ENCODE assay signal across 8 cellular contexts in genomic region chr2:17470855-17471641, GRCh38. TPM values are rescaled to one million over a fixed set of nuclear protein-coding genes. Genes with fewer than 3 reads are reported as not detected.
A peak's percentile ranks its signal among the peaks of the same experiment; 100 is the strongest.
DNase-seq lines count a peak whose midpoint lies in the region; ATAC-seq, FAIRE-seq and TF ChIP-seq lines count a peak whose summit lies in the region.

No MANE protein-coding gene starts in this region.

- intact Hi-C loops in sciatic nerve (cut with DNase I), result no loop called here

- H3K4me2 ChIP-seq in SK-N-SH, result no peak overlapping the region

- no peak overlapping the region for H2AFZ ChIP-seq in SK-N-SH (ENCODE audit: low read depth)

- no peaks in the 10 kb centered on the region for H3K27me3 ChIP-seq in SK-N-SH (ENCODE audit: insufficient read depth)

- no peak overlapping the region for H3K4me3 ChIP-seq in SK-N-SH (ENCODE audit: low read depth in 2 of 2, low read length in 1 of 2)

- CTCF ChIA-PET in SK-N-SH (lab: Yijun Ruan, JAX), result interaction anchor here (0.7 to 2.9 kb wide), 11 partner anchors 9 to 300 kb away, joined by 3 to 8 read pairs (median 4); no protein-coding TSS in a partner anchor

- TF ChIP-seq CTCF in C4-2B (conservative IDR thresholded peaks at IDR 0.05) (peak; percentile 74), SK-N-SH (IDR thresholded peaks at IDR 0.05) (peak; percentile 58)

- POLR2A ChIA-PET in SK-N-SH (lab: Yijun Ruan, JAX), result no interaction called here

- no peaks in the 10 kb centered on the region for H3K36me3 ChIP-seq in SK-N-SH (replicated peaks in 1 of 2; ENCODE audit: control insufficient read depth in 1 of 2, insufficient read depth in 2 of 2, low read length in 1 of 2)

- peaks cover 13% of the 10 kb centered on the region; the same call in 1 of the 2 replicates for H3K9me3 ChIP-seq in SK-N-SH

- no peak for TF ChIP-seq EP300 in SK-N-SH (IDR thresholded peaks at IDR 0.05; ENCODE audit: borderline replicate concordance in 1 of 2, low read depth in 1 of 2, low read length in 1 of 2)

- no peaks in the 10 kb centered on the region for H3K4me1 ChIP-seq in SK-N-SH (ENCODE audit: control insufficient read depth in 1 of 2, insufficient read depth in 2 of 2, low read depth in 1 of 2, low read length in 1 of 2)

- no peak overlapping the region for H3K9ac ChIP-seq in SK-N-SH

- TF ChIP-seq POLR2A in GM12891 (IDR thresholded peaks at IDR 0.05; ENCODE audit: low read depth, low read length), result no peak

- no peak for FAIRE-seq in GM12891 (lab: Jason Lieb, UNC)

- ATAC-seq in HG03439 (IDR thresholded peaks at IDR 0.05; ENCODE audit: unreplicated experiment) (peak; percentile 66), sciatic nerve (no peak), GM18868 (IDR thresholded peaks at IDR 0.05; ENCODE audit: unreplicated experiment) (no peak)

- no peaks in the 10 kb centered on the region for H4K20me1 ChIP-seq in SK-N-SH (ENCODE audit: insufficient read depth)

- no peaks in the 10 kb centered on the region for H3F3A ChIP-seq in SK-N-SH (replicated peaks; ENCODE audit: insufficient read depth)

- H3K27ac ChIP-seq in C4-2B (no peak overlapping the region), SK-N-SH (ENCODE audit: low read depth in 2 of 2, low read length in 1 of 2) (no peak overlapping the region)

- H3K79me2 ChIP-seq in SK-N-SH (ENCODE audit: insufficient read depth), result no peaks in the 10 kb centered on the region

- no peaks in the 10 kb centered on the region for H3K9me2 ChIP-seq in SK-N-SH

- peak; percentile 58 for TF ChIP-seq RAD21 in SK-N-SH (IDR thresholded peaks at IDR 0.05; ENCODE audit: low read length)

- WGBS in SK-N-SH (ENCODE audit: low lambda C conversion rate), result 32% methylated on average over 6 of the region's 6 CpGs

- peak; percentile 5 for DNase-seq in SK-N-SH
- peak; percentile 56 for DNase-seq in iPS DF 4.7 (ENCODE audit: extremely low read depth, low spot score)
- no peak for DNase-seq in sciatic nerve (ENCODE audit: low spot score)
- DNase-seq in NCI-H187 treated with DMSO at 0.1 percent for 48 hours (lab: John Stamatoyannopoulos, UW), result no peak
- DNase-seq in GM12891 (ENCODE audit: insufficient read length, low spot score), result no peak

TF ChIP-seq in SK-N-SH, 30 proteins besides CTCF, POLR2A, EP300 and RAD21 (continues in another document):
- TF ChIP-seq GATA2 (CRISPR knock-in tag; IDR thresholded peaks at IDR 0.05), result no peak
- TF ChIP-seq RXRA (IDR thresholded peaks at IDR 0.05; ENCODE audit: borderline replicate concordance, low read depth), result no peak
- no peak for TF ChIP-seq EZH2phosphoT487 (IDR thresholded peaks at IDR 0.05; ENCODE audit: borderline replicate concordance, low read depth)
- no peak for TF ChIP-seq RCOR1 (IDR thresholded peaks at IDR 0.05; ENCODE audit: low read length)
- TF ChIP-seq NFIC (IDR thresholded peaks at IDR 0.05; ENCODE audit: borderline replicate concordance), result no peak
- TF ChIP-seq USF1 (IDR thresholded peaks at IDR 0.05; ENCODE audit: borderline replicate concordance, low read depth), result no peak
- TF ChIP-seq ZBTB33 (IDR thresholded peaks at IDR 0.05; ENCODE audit: borderline replicate concordance, low read depth), result no peak

TF ChIP-seq in GM12891, 5 proteins besides CTCF, POLR2A, EP300 and RAD21:
- TF ChIP-seq POLR2AphosphoS5 (IDR thresholded peaks at IDR 0.05; ENCODE audit: low read depth, low read length), result no peak
- TF ChIP-seq PAX5 (IDR thresholded peaks at IDR 0.05; ENCODE audit: insufficient read depth, low read length, severe bottlenecking), result no peak
- TF ChIP-seq TAF1 (IDR thresholded peaks at IDR 0.05; ENCODE audit: low read depth, low read length), result no peak
- TF ChIP-seq POU2F2 (IDR thresholded peaks at IDR 0.05; ENCODE audit: low read depth, low read length), result no peak
- TF ChIP-seq SPI1 (IDR thresholded peaks at IDR 0.05; ENCODE audit: low read depth, low read length), result no peak
TF ChIP-seq in GM12891: peak in this region for 0.

RNA-seq across cellular contexts. Expression of gene RAD51AP2, which starts 47.2 kb away (rescaled TPM):
- polyA plus RNA-seq in SK-N-SH (2012; rRNA removed), result 0.02 TPM in 1 of 2 replicates, not detected in the other
- polyA plus RNA-seq in SK-N-SH (2012; cell fraction: cytosol; rRNA removed), result under 0.01 TPM in 1 of 2 replicates, not detected in the other
- polyA plus RNA-seq in SK-N-SH (2012; cell fraction: nucleus; rRNA removed), result 0.02 TPM in 2 replicates
- not detected for total RNA-seq in sciatic nerve
- polyA plus RNA-seq in GM12891 (2012; ENCODE audit: low read depth, missing spikeins), result 0.04 TPM

Comparison
In these comparisons a context has a peak if more than half of its experiments do, and no peak if none do; other contexts are left out.
1. DNase-seq: peak in SK-N-SH (single experiment) and iPS DF 4.7 (single experiment); none in sciatic nerve (single experiment), NCI-H187 treated with DMSO at 0.1 percent for 48 hours (single experiment) and GM12891 (single experiment).